In genomic region chr7:23298885-23299769, GRCh38 we compare ENCODE assay signal across 8 cellular contexts.
A peak's percentile ranks its signal among the peaks of the same experiment; 100 is the strongest.
DNase-seq lines count a peak whose midpoint lies in the region; ATAC-seq and TF ChIP-seq lines count a peak whose summit lies in the region.

Gene MALSU1, plus strand, starts transcription at chr7:23299339. Its CDS starts 14 bp downstream, at chr7:23299353.

- peak within 1 kb of the TSS; percentile 85 for H3K4me3 ChIP-seq in AG09309 (ENCODE audit: control insufficient read depth, low read depth, low read length)

- no peak for TF ChIP-seq CTCF in AG09309 (IDR thresholded peaks at IDR 0.05; ENCODE audit: control insufficient read depth, insufficient read depth, low read depth, low read length, missing control alignments)

- ATAC-seq in GM19025 (IDR thresholded peaks at IDR 0.05; ENCODE audit: low read depth, unreplicated experiment) (peak; percentile 100), HG03342 (IDR thresholded peaks at IDR 0.05; ENCODE audit: unreplicated experiment) (peak; percentile 99)
- ATAC-seq in central memory CD8-positive, alpha-beta T cell (replicated peaks; ENCODE audit: extremely low read depth, poor library complexity, severe bottlenecking) = peak; percentile 99

- H3K4me1 Mint-ChIP-seq in central memory CD8-positive, alpha-beta T cell = peaks cover 34% of the 10 kb centered on the region

- H3K4me3 Mint-ChIP-seq in central memory CD8-positive, alpha-beta T cell = peak within 1 kb of the TSS; percentile 81

- peak within 1 kb of the TSS; percentile 88 for H3K27ac Mint-ChIP-seq in central memory CD8-positive, alpha-beta T cell (ENCODE audit: low read depth)

- DNase-seq in AG09309 (ENCODE audit: low read depth) (peak; percentile 81), NCI-H446 (lab: John Stamatoyannopoulos, UW) (peak; percentile 86 to 97), iris pigment epithelial cell (ENCODE audit: low read depth) (peak; percentile 98)
- peak; percentile 92 for DNase-seq in activated CD4-positive, CD25-positive, alpha-beta regulatory T cell treated with anti-CD3 and anti-CD28 coated beads, Interleukin-2, amount 50 U/mL, for 16 hours (ENCODE audit: low read depth, low spot score)
- peak; percentile 94 to 96 for DNase-seq in central memory CD8-positive, alpha-beta T cell (ENCODE audit: low spot score in 2 of 2)
- peak; percentile 96 to 98 for DNase-seq in stimulated activated CD4-positive, alpha-beta T cell treated with anti-CD3 and anti-CD28 coated beads, Interleukin-12 subunit alpha, Interleukin-12 subunit beta, amount 100 ng/mL, for 24 hours (ENCODE audit: low read depth in 2 of 2)

- no peaks in the 10 kb centered on the region for H3K27me3 Mint-ChIP-seq in central memory CD8-positive, alpha-beta T cell

- peaks cover 24% of the 10 kb centered on the region for H3K36me3 Mint-ChIP-seq in central memory CD8-positive, alpha-beta T cell (ENCODE audit: insufficient read depth)

- H3K9me3 Mint-ChIP-seq in central memory CD8-positive, alpha-beta T cell = no peaks in the 10 kb centered on the region

Comparison
In these comparisons a context has a peak if more than half of its experiments do, and no peak if none do; other contexts are left out.
1. Peak in every context shown above with its lines: DNase-seq, ATAC-seq and H3K4me3 ChIP-seq.